Comparison of ENCODE assay signal across 8 cellular contexts in the genomic region with DNA sequence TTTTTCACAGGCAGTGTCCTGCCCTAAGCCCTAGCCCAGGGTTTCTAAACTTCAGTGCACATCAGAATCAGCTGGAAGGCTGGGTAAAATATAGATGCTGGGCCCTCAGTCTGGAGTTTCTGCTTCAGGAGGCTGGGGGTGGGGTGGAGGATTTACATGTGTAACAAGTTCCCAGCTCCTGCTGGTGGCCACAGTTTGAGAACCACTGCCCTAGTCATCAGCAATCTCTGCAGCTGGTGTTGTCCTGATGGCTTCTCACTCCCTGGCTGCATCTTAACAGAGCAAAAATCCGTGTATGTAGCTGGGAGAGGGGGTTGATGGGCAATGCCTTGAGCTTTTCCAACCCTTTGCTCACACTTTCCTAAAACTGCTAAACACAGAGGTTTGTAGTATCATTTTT.
DNase-seq lines count a peak whose midpoint lies in the region; ATAC-seq and TF ChIP-seq lines count a peak whose summit lies in the region.

No MANE protein-coding gene starts in this region.

- peaks cover 3% of the 10 kb centered on the region for H3K4me1 Mint-ChIP-seq in CD8-positive, alpha-beta T cell (ENCODE audit: low read depth)

- ATAC-seq in CD8-positive, alpha-beta T cell: no peak
- ATAC-seq in HG03378 (IDR thresholded peaks at IDR 0.05; ENCODE audit: unreplicated experiment): no peak

- TF ChIP-seq CTCF in HEK293 (tag by site-specific recombination; IDR thresholded peaks at IDR 0.05): no peak
- TF ChIP-seq CTCF in brain microvascular endothelial cell (IDR thresholded peaks at IDR 0.05; ENCODE audit: low read depth, low read length, missing control alignments): no peak
- no peak for TF ChIP-seq CTCF in hepatocyte (IDR thresholded peaks at IDR 0.05; ENCODE audit: poor library complexity)
- TF ChIP-seq CTCF in CD8-positive, alpha-beta T cell (IDR thresholded peaks at IDR 0.05): no peak

- no peak overlapping the region for H3K27ac Mint-ChIP-seq in CD8-positive, alpha-beta T cell

- H3K27ac ChIP-seq in HEK293 (ENCODE audit: extremely low read depth, low read depth, low read length) (peak overlapping the region; percentile 93), brain microvascular endothelial cell (peak overlapping the region; percentile 98), hepatocyte (peak overlapping the region; percentile 88), skin epidermis (peak overlapping the region in 20 of 21 experiments; percentile 7 to 83 (median 72))
- H3K27ac ChIP-seq in CD8-positive, alpha-beta T cell (ENCODE audit: low read depth, low read length): no peak overlapping the region

- DNase-seq in brain microvascular endothelial cell (peak; percentile 80), hepatocyte (ENCODE audit: low spot score) (peak; percentile 58), NCI-H1105 treated with DMSO at 0.1 percent for 48 hours (lab: John Stamatoyannopoulos, UW) (no peak), T-helper 1 cell (no peak)
- no peak for DNase-seq in CD8-positive, alpha-beta T cell

- POLR2A ChIA-PET in HEK293 (lab: Yijun Ruan, JAX): interaction anchor here (1.0 to 5.4 kb wide), 5 partner anchors 87 to 188 kb away, joined by 3 to 127 read pairs (median 6); partner anchors contain the start of gene KLF9
- POLR2A ChIA-PET in CD8-positive, alpha-beta T cell (lab: Charles Lee): no interaction called here

- H3K79me2 ChIP-seq in hepatocyte: no peaks in the 10 kb centered on the region

- H3K4me3 Mint-ChIP-seq in CD8-positive, alpha-beta T cell: no peak overlapping the region

- H4K20me1 ChIP-seq in hepatocyte (ENCODE audit: insufficient read depth, poor library complexity, severe bottlenecking): no peaks in the 10 kb centered on the region

- H3K4me3 ChIP-seq in HEK293 (ENCODE audit: low read depth, low read length) (no peak overlapping the region), brain microvascular endothelial cell (ENCODE audit: low read depth, low read length) (peak overlapping the region; percentile 12), hepatocyte (no peak overlapping the region), skin epidermis (no peak overlapping the region)
- no peak overlapping the region for H3K4me3 ChIP-seq in CD8-positive, alpha-beta T cell (ENCODE audit: low read depth, low read length)

- CTCF ChIA-PET in HEK293 (lab: Yijun Ruan, JAX): interaction anchor here (0.5 to 2.6 kb wide), 6 partner anchors 10 to 260 kb away, joined by 3 to 10 read pairs (median 5); partner anchors contain the start of gene KLF9
- CTCF ChIA-PET in CD8-positive, alpha-beta T cell (lab: Charles Lee): interaction anchor here (0.7 to 1.1 kb wide), 6 partner anchors 19 to 629 kb away, joined by 3 to 4 read pairs (median 3); no protein-coding TSS in a partner anchor

- H3K4me2 ChIP-seq in hepatocyte: peak overlapping the region; percentile 57

- H3K4me1 ChIP-seq in HEK293 (ENCODE audit: control insufficient read depth, insufficient read depth, low read length) (peaks cover 9% of the 10 kb centered on the region), hepatocyte (ENCODE audit: insufficient read depth) (peaks cover 21% of the 10 kb centered on the region)
- H3K4me1 ChIP-seq in CD8-positive, alpha-beta T cell (ENCODE audit: insufficient read depth, low read length): no peaks in the 10 kb centered on the region

- intact Hi-C loops in CD8-positive, alpha-beta T cell (cut with DNase I, micrococcal nuclease): loop anchor here (5.0 to 10.0 kb wide), 4 partner anchors 108 to 476 kb away; partner anchors contain the start of gene KLF9 (in 1 of the 2)

- 48% methylated on average over 1 of the region's 1 CpG for WGBS in hepatocyte (ENCODE audit: low lambda C conversion rate, missing lambda C conversion rate)

- in situ Hi-C loops in brain microvascular endothelial cell (cut with HindIII; ENCODE audit: low pct_ligation_motif_present, low sequenced_read_pairs): no loop called here

- H3K36me3 ChIP-seq in HEK293 (ENCODE audit: control insufficient read depth in 2 of 2, insufficient read depth in 1 of 2, low read length in 2 of 2) (no peaks in the 10 kb centered on the region), brain microvascular endothelial cell (replicated peaks) (no peaks in the 10 kb centered on the region), hepatocyte (replicated peaks; ENCODE audit: insufficient read depth, low read depth) (no peaks in the 10 kb centered on the region)
- no peaks in the 10 kb centered on the region for H3K36me3 ChIP-seq in CD8-positive, alpha-beta T cell (ENCODE audit: insufficient read depth, low read length)

- no peaks in the 10 kb centered on the region for H3K36me3 Mint-ChIP-seq in CD8-positive, alpha-beta T cell

- no peaks in the 10 kb centered on the region for H3K9me3 Mint-ChIP-seq in CD8-positive, alpha-beta T cell

- H3K27me3 Mint-ChIP-seq in CD8-positive, alpha-beta T cell (ENCODE audit: low read depth): no peaks in the 10 kb centered on the region

- H3K27me3 ChIP-seq in brain microvascular endothelial cell (replicated peaks): no peaks in the 10 kb centered on the region
- no peaks in the 10 kb centered on the region for H3K27me3 ChIP-seq in hepatocyte
- H3K27me3 ChIP-seq in CD8-positive, alpha-beta T cell (ENCODE audit: insufficient read depth, low read length): no peaks in the 10 kb centered on the region

- no peaks in the 10 kb centered on the region for H3K9me2 ChIP-seq in hepatocyte (replicated peaks; ENCODE audit: insufficient read depth)

- H2AFZ ChIP-seq in hepatocyte: no peak overlapping the region

- H3K9me3 ChIP-seq in HEK293 (ENCODE audit: control insufficient read depth, insufficient read depth, low read depth, low read length): no peaks in the 10 kb centered on the region
- no peaks in the 10 kb centered on the region for H3K9me3 ChIP-seq in hepatocyte (ENCODE audit: low read depth)
- no peaks in the 10 kb centered on the region for H3K9me3 ChIP-seq in CD8-positive, alpha-beta T cell (ENCODE audit: low read length)

TF ChIP-seq in HEK293, 187 proteins besides CTCF, POLR2A, EP300 and RAD21:
- TF ChIP-seq, protein P1, sequence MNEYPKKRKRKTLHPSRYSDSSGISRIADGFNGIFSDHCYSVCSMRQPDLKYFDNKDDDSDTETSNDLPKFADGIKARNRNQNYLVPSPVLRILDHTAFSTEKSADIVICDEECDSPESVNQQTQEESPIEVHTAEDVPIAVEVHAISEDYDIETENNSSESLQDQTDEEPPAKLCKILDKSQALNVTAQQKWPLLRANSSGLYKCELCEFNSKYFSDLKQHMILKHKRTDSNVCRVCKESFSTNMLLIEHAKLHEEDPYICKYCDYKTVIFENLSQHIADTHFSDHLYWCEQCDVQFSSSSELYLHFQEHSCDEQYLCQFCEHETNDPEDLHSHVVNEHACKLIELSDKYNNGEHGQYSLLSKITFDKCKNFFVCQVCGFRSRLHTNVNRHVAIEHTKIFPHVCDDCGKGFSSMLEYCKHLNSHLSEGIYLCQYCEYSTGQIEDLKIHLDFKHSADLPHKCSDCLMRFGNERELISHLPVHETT (tag by site-specific recombination; IDR thresholded peaks at IDR 0.05): no peak
- TF ChIP-seq ZNF202 (tag by site-specific recombination; IDR thresholded peaks at IDR 0.05; ENCODE audit: borderline replicate concordance) (no peak), ZBTB7A (tag by site-specific recombination; IDR thresholded peaks at IDR 0.05; ENCODE audit: low read depth) (no peak), ZNF830 (tag by site-specific recombination; IDR thresholded peaks at IDR 0.05; ENCODE audit: low read depth) (no peak), ZSCAN18 (tag by site-specific recombination; IDR thresholded peaks at IDR 0.05) (no peak), GLIS1 (tag by site-specific recombination; IDR thresholded peaks at IDR 0.05) (no peak), ZNF777 (tag by site-specific recombination; IDR thresholded peaks at IDR 0.05; ENCODE audit: borderline replicate concordance) (no peak), ZNF132 (tag by site-specific recombination; IDR thresholded peaks at IDR 0.05; ENCODE audit: borderline replicate concordance) (no peak), ZSCAN23 (tag by site-specific recombination; IDR thresholded peaks at IDR 0.05) (no peak), ZBTB6 (tag by site-specific recombination; IDR thresholded peaks at IDR 0.05) (no peak)

Comparison
In these comparisons a context has a peak if more than half of its experiments do, and no peak if none do; other contexts are left out.
1. DNase-seq: peak in brain microvascular endothelial cell (single experiment) and hepatocyte (single experiment); none in CD8-positive, alpha-beta T cell (0 of 7), NCI-H1105 treated with DMSO at 0.1 percent for 48 hours (single experiment) and T-helper 1 cell (0 of 5).